8 cellular contexts compared by ENCODE assay signal in the genomic region with DNA sequence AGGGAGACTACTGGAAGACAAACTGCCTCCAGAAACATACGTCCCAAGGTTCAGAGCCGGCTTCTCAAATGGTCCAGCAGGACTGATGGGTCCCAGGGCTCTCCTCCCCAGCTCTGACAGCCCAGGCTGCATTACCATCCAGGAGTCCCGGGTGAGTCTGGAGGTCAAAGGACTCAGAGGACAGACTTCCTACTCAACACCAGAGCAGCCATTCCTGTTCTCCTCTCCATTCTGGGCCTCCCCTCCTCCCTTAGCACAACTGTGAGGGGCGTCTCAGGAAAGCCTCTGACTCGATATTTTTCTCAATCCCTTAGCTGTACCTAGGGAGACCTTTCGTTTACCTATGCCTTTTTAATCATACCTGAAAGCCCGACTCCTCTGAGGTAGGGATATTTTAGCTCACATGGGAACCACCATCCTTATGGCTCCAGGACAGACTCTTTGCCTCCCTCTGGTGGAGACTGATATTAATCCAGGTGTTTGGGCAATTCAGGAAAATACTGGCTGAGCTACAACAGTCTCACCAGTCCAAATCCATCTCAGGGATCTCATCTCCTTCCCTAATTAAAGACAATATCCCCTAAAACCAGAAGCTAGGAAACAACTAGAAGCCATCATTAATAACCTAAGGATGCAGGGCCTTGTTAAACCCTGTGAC. TPM values are rescaled to one million over a fixed set of nuclear protein-coding genes. Genes with fewer than 3 reads are reported as not detected.
DNase-seq lines count a peak whose midpoint lies in the region; ATAC-seq and TF ChIP-seq lines count a peak whose summit lies in the region.
"Not testable (repeated sequence)": the region's sequence is repeated elsewhere in the genome, so short reads cannot be mapped to it uniquely, and the experiment has no call there.

No MANE protein-coding gene starts in this region.

- H4K20me1 ChIP-seq in OCI-LY3 (ENCODE audit: insufficient read depth, low read length): not testable (repeated sequence)

- not testable (repeated sequence) for H3K27me3 ChIP-seq in BE2C; OCI-LY3 (ENCODE audit: low read depth, low read length); colonic mucosa; naive thymus-derived CD4-positive, alpha-beta T cell (ENCODE audit: control insufficient read depth in 2 of 2, insufficient read depth in 2 of 2, low read length in 2 of 2)

- not testable (repeated sequence) for H3K4me3 Mint-ChIP-seq in activated T-helper 1 cell treated with anti-CD3 and anti-CD28 coated beads, Interleukin-12 subunit alpha, Interleukin-12 subunit beta, Interleukin-2, Interleukin-4 antibody, amounts not matched to agents 30 ng/mL and 10 ng/mL and 1 ng/mL, durations not matched to agents 14 hours and 24 hours and 36 hours; naive thymus-derived CD4-positive, alpha-beta T cell

- not testable (repeated sequence) for TF ChIP-seq CTCF in BE2C (IDR thresholded peaks at IDR 0.05; ENCODE audit: low read depth, low read length)
- 0 out of 2 replicates have a peak, but pooled peaks have one; percentile 15 for TF ChIP-seq CTCF in OCI-LY3 (IDR thresholded peaks at IDR 0.05; ENCODE audit: low read depth, low read length)
- TF ChIP-seq CTCF in colonic mucosa (IDR thresholded peaks at IDR 0.05): peak; percentile 25

- H3K4me3 ChIP-seq in BE2C (ENCODE audit: low read depth, low read length); OCI-LY3 (ENCODE audit: low read length); colonic mucosa; naive thymus-derived CD4-positive, alpha-beta T cell (ENCODE audit: low read length): not testable (repeated sequence)

- not testable (repeated sequence) for H3K27ac Mint-ChIP-seq in activated T-helper 1 cell treated with anti-CD3 and anti-CD28 coated beads, Interleukin-12 subunit alpha, Interleukin-12 subunit beta, Interleukin-2, Interleukin-4 antibody, amounts not matched to agents 30 ng/mL and 10 ng/mL and 1 ng/mL, durations not matched to agents 14 hours and 24 hours and 36 hours; naive thymus-derived CD4-positive, alpha-beta T cell

- not testable (repeated sequence) for H3K27ac ChIP-seq in OCI-LY3 (ENCODE audit: low read length); colonic mucosa; naive thymus-derived CD4-positive, alpha-beta T cell (ENCODE audit: low read depth, low read length)

- H3K36me3 ChIP-seq in BE2C; OCI-LY3 (replicated peaks; ENCODE audit: low read depth, low read length); colonic mucosa; naive thymus-derived CD4-positive, alpha-beta T cell (ENCODE audit: control insufficient read depth in 2 of 3, insufficient read depth in 3 of 3, low read length in 3 of 3): not testable (repeated sequence)

- not testable (repeated sequence) for H3K9ac ChIP-seq in OCI-LY3 (ENCODE audit: low read length); colonic mucosa (ENCODE audit: low read depth in 2 of 2, low read length in 2 of 2)

- not testable (repeated sequence) for H3K79me2 ChIP-seq in OCI-LY3 (ENCODE audit: low read length)

- H3K9me3 Mint-ChIP-seq in activated T-helper 1 cell treated with anti-CD3 and anti-CD28 coated beads, Interleukin-12 subunit alpha, Interleukin-12 subunit beta, Interleukin-2, Interleukin-4 antibody, amounts not matched to agents 30 ng/mL and 10 ng/mL and 1 ng/mL, durations not matched to agents 14 hours and 24 hours and 36 hours; naive thymus-derived CD4-positive, alpha-beta T cell: not testable (repeated sequence)

- not testable (repeated sequence) for H3K36me3 Mint-ChIP-seq in activated T-helper 1 cell treated with anti-CD3 and anti-CD28 coated beads, Interleukin-12 subunit alpha, Interleukin-12 subunit beta, Interleukin-2, Interleukin-4 antibody, amounts not matched to agents 30 ng/mL and 10 ng/mL and 1 ng/mL, durations not matched to agents 14 hours and 24 hours and 36 hours (ENCODE audit: low read depth); naive thymus-derived CD4-positive, alpha-beta T cell

- H3K27me3 Mint-ChIP-seq in activated T-helper 1 cell treated with anti-CD3 and anti-CD28 coated beads, Interleukin-12 subunit alpha, Interleukin-12 subunit beta, Interleukin-2, Interleukin-4 antibody, amounts not matched to agents 30 ng/mL and 10 ng/mL and 1 ng/mL, durations not matched to agents 14 hours and 24 hours and 36 hours (ENCODE audit: insufficient read depth); naive thymus-derived CD4-positive, alpha-beta T cell: not testable (repeated sequence)

- H3K4me2 ChIP-seq in OCI-LY3 (ENCODE audit: low read length): not testable (repeated sequence)

- intact Hi-C loops in activated T-helper 1 cell treated with anti-CD3 and anti-CD28 coated beads, Interleukin-12 subunit alpha, Interleukin-12 subunit beta, Interleukin-2, Interleukin-4 antibody, amounts not matched to agents 30 ng/mL and 10 ng/mL and 1 ng/mL, durations not matched to agents 14 hours and 24 hours and 36 hours (cut with micrococcal nuclease); colonic mucosa (cut with DNase I); left cardiac atrium (cut with DNase I); naive thymus-derived CD4-positive, alpha-beta T cell (cut with micrococcal nuclease): not testable (repeated sequence)

- not testable (repeated sequence) for H2AFZ ChIP-seq in OCI-LY3 (ENCODE audit: low read depth, low read length)

- peak; percentile 55 for ATAC-seq in GM21737 (IDR thresholded peaks at IDR 0.05; ENCODE audit: unreplicated experiment)
- ATAC-seq in left cardiac atrium: peak; percentile 30 to 49
- peak; percentile 70 for ATAC-seq in naive thymus-derived CD4-positive, alpha-beta T cell
- peak; percentile 49 for ATAC-seq in stimulated activated naive CD8-positive, alpha-beta T cell treated with anti-CD3 and anti-CD28 coated beads, Interleukin-15, Interleukin-2, amounts not matched to agents 100 U/mL and 50 U/mL, for 24 hours

- not testable (repeated sequence) for H3K4me1 ChIP-seq in BE2C; OCI-LY3 (ENCODE audit: low read length); colonic mucosa; naive thymus-derived CD4-positive, alpha-beta T cell (ENCODE audit: control insufficient read depth in 2 of 2, insufficient read depth in 2 of 2, low read length in 2 of 2)

- CTCF ChIA-PET in naive thymus-derived CD4-positive, alpha-beta T cell (lab: Charles Lee): not testable (repeated sequence)

- DNase-seq in BE2C (peak; percentile 11), colonic mucosa (peak; percentile 36)
- peak; percentile 3 for DNase-seq in activated T-helper 1 cell treated with anti-CD3 and anti-CD28 coated beads, Interleukin-12 subunit alpha, Interleukin-12 subunit beta, Interleukin-2, Interleukin-4 antibody, amounts not matched to agents 30 ng/mL and 10 ng/mL and 1 ng/mL, durations not matched to agents 14 hours and 24 hours and 36 hours (ENCODE audit: low spot score)
- not testable (repeated sequence) for DNase-seq in left cardiac atrium
- peak in 4 of 9 donors; percentile 8 to 27 (median 16) for DNase-seq in naive thymus-derived CD4-positive, alpha-beta T cell
- peak; percentile 33 for DNase-seq in stimulated activated naive CD8-positive, alpha-beta T cell treated with anti-CD3 and anti-CD28 coated beads, Interleukin-15, Interleukin-2, amounts not matched to agents 100 U/mL and 50 U/mL, for 24 hours

- not testable (repeated sequence) for H3K9me3 ChIP-seq in BE2C; OCI-LY3 (ENCODE audit: insufficient read depth, low read length); colonic mucosa; naive thymus-derived CD4-positive, alpha-beta T cell (ENCODE audit: control insufficient read depth in 2 of 3, low read length in 3 of 3)

- POLR2A ChIA-PET in naive thymus-derived CD4-positive, alpha-beta T cell (lab: Charles Lee): not testable (repeated sequence)

- not testable (repeated sequence) for H3K4me1 Mint-ChIP-seq in activated T-helper 1 cell treated with anti-CD3 and anti-CD28 coated beads, Interleukin-12 subunit alpha, Interleukin-12 subunit beta, Interleukin-2, Interleukin-4 antibody, amounts not matched to agents 30 ng/mL and 10 ng/mL and 1 ng/mL, durations not matched to agents 14 hours and 24 hours and 36 hours (ENCODE audit: low read depth); naive thymus-derived CD4-positive, alpha-beta T cell

RNA-seq across cellular contexts. Expression of a gene that starts 19.8 kb away (rescaled TPM):
- not detected for polyA plus RNA-seq in BE2C (2012; ENCODE audit: insufficient read depth, insufficient read length, low read depth)
- total RNA-seq in activated T-helper 1 cell treated with anti-CD3 and anti-CD28 coated beads, Interleukin-12 subunit alpha, Interleukin-12 subunit beta, Interleukin-2, Interleukin-4 antibody, amounts not matched to agents 30 ng/mL and 10 ng/mL and 1 ng/mL, durations not matched to agents 14 hours and 24 hours and 36 hours: 0.59 and 1.1 TPM in 2 replicates
- total RNA-seq in colonic mucosa (1 to 10 TPM; 2.5 to 4.2 TPM), left cardiac atrium (under 1 TPM; 0.41 to 0.84 TPM)
- 10 to 100 TPM in 2 of 5 experiments, 1 to 10 TPM in 3; 2.5 to 20.7 (median 4.0) TPM for total RNA-seq in naive thymus-derived CD4-positive, alpha-beta T cell
- 1 to 10 TPM in 1 of 2 donors, under 1 TPM in 1; 0.85 to 1.4 TPM for polyA plus RNA-seq in naive thymus-derived CD4-positive, alpha-beta T cell
